19 cellular contexts compared by ENCODE assay signal in the genomic region with DNA sequence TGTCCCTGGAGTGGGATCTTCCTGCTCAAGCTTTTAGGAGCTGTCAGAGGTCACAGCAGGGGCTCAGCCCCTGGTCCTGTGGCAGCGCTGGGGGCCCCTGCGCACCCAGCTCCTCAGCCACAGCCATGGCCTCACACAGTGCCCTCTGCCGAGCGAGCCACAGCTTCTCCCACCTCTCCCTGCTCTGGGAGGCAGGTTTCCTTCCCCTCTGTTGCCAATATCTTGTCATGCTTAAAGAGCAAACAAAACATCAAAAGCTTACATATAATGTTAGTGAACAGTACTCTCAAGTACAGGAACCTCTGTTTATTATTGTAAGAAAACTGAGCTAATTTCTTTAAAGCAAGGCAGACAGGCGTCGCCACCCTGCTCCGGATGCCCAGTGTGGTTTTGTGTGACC.
"Had no signal": no experiment of that assay in that cellular context is flagged by ENCODE, and none has a peak within 500 bp of the region (broad histone marks: within the 10 kb centered on the region; RNA-seq: fewer than 3 reads in every experiment).

No MANE protein-coding gene starts in this region.

- H3K27ac Mint-ChIP-seq: activated naive CD4-positive, alpha-beta T cell treated with anti-CD3 and anti-CD28 coated beads, Interleukin-2, amount 50 U/mL, for 24 hours; activated T-cell treated with anti-CD3 and anti-CD28 coated beads, Interleukin-2, amount 50 U/mL, for 72 hours; dendritic cell treated with granulocyte-macrophage colony-stimulating factor and Interleukin-4, amounts not matched to agents 40 ng/mL and 50 ng/mL, for 4 days; immature natural killer cell; naive thymus-derived CD8-positive, alpha-beta T cell; stimulated activated naive B cell treated with anti-CD40 and anti-IgM and Interleukin-4, amounts not matched to agents 10 μg/mL and 1 μg/mL and 100 μg/mL, for 72 hours had no signal

- H3K27ac ChIP-seq: ascending aorta, breast epithelium, neutrophil, parathyroid adenoma, thyroid gland, WERI-Rb-1 had no signal

- H3K9ac ChIP-seq: parathyroid adenoma had no signal

- H3K4me1 Mint-ChIP-seq: activated naive CD4-positive, alpha-beta T cell treated with anti-CD3 and anti-CD28 coated beads, Interleukin-2, amount 50 U/mL, for 24 hours; immature natural killer cell had no signal

- H3K9me3 Mint-ChIP-seq: activated naive CD4-positive, alpha-beta T cell treated with anti-CD3 and anti-CD28 coated beads, Interleukin-2, amount 50 U/mL, for 24 hours; activated T-cell treated with anti-CD3 and anti-CD28 coated beads, Interleukin-2, amount 50 U/mL, for 72 hours; dendritic cell treated with granulocyte-macrophage colony-stimulating factor and Interleukin-4, amounts not matched to agents 40 ng/mL and 50 ng/mL, for 4 days had no signal

- H3K4me1 ChIP-seq: ascending aorta, breast epithelium, parathyroid adenoma, thyroid gland had no signal

- DNase-seq: activated CD4-positive, alpha-beta T cell treated with anti-CD3 and anti-CD28 coated beads for 1 hour; activated CD4-positive, alpha-beta T cell treated with anti-CD3 and anti-CD28 coated beads, Interleukin-2, amount 50 U/mL, for 4 hours; activated gamma-delta T cell; activated T-cell treated with anti-CD3 and anti-CD28 coated beads, Interleukin-2, amount 50 U/mL, for 72 hours; effector memory CD4-positive, alpha-beta T cell; immature natural killer cell; naive thymus-derived CD8-positive, alpha-beta T cell; stimulated activated CD4-positive, alpha-beta T cell treated with anti-CD3 and anti-CD28 coated beads, Interleukin-4, amount 100 ng/mL, for 24 hours; stimulated activated naive B cell treated with anti-CD40 and anti-IgM and Interleukin-4, amounts not matched to agents 10 μg/mL and 1 μg/mL and 100 μg/mL, for 72 hours; thyroid gland; WERI-Rb-1 had no signal

- H3K36me3 ChIP-seq: ascending aorta, breast epithelium, neutrophil, thyroid gland, WERI-Rb-1 had no signal

- H2AFZ ChIP-seq: parathyroid adenoma had no signal

- H3K4me3 Mint-ChIP-seq: activated naive CD4-positive, alpha-beta T cell treated with anti-CD3 and anti-CD28 coated beads, Interleukin-2, amount 50 U/mL, for 24 hours; activated T-cell treated with anti-CD3 and anti-CD28 coated beads, Interleukin-2, amount 50 U/mL, for 72 hours; dendritic cell treated with granulocyte-macrophage colony-stimulating factor and Interleukin-4, amounts not matched to agents 40 ng/mL and 50 ng/mL, for 4 days; immature natural killer cell; naive thymus-derived CD8-positive, alpha-beta T cell; stimulated activated naive B cell treated with anti-CD40 and anti-IgM and Interleukin-4, amounts not matched to agents 10 μg/mL and 1 μg/mL and 100 μg/mL, for 72 hours had no signal

- H3K4me3 ChIP-seq: ascending aorta, breast epithelium, smooth muscle cell, thyroid gland had no signal

- H3K4me2 ChIP-seq: smooth muscle cell had no signal

- ATAC-seq: activated T-cell treated with anti-CD3 and anti-CD28 coated beads, Interleukin-2, amount 50 U/mL, for 72 hours; naive thymus-derived CD8-positive, alpha-beta T cell; sciatic nerve; stimulated activated naive B cell treated with anti-CD40 and anti-IgM and Interleukin-4, amounts not matched to agents 10 μg/mL and 1 μg/mL and 100 μg/mL, for 72 hours had no signal

- H3K36me3 Mint-ChIP-seq: activated naive CD4-positive, alpha-beta T cell treated with anti-CD3 and anti-CD28 coated beads, Interleukin-2, amount 50 U/mL, for 24 hours; immature natural killer cell; naive thymus-derived CD8-positive, alpha-beta T cell; stimulated activated naive B cell treated with anti-CD40 and anti-IgM and Interleukin-4, amounts not matched to agents 10 μg/mL and 1 μg/mL and 100 μg/mL, for 72 hours had no signal

- H3K79me2 ChIP-seq: parathyroid adenoma had no signal

- H3K27me3 ChIP-seq: ascending aorta, thyroid gland had no signal

- H3K9me3 ChIP-seq: ascending aorta, breast epithelium, neutrophil, thyroid gland had no signal
